Comparison of ENCODE assay signal across 24 cellular contexts in genomic region chr5:178392998-178393397, GRCh38.
DNase-seq lines count a peak whose midpoint lies in the region; ATAC-seq and TF ChIP-seq lines count a peak whose summit lies in the region.
"Had no signal": no experiment of that assay in that cellular context is flagged by ENCODE, and none has a peak within 500 bp of the region (broad histone marks: within the 10 kb centered on the region; RNA-seq: fewer than 3 reads in every experiment).

No MANE protein-coding gene starts in this region.

- H3K27me3 Mint-ChIP-seq in nephron (ENCODE audit: low read depth): peaks cover 15% of the 10 kb centered on the region
- H3K27me3 Mint-ChIP-seq in immature natural killer cell (ENCODE audit: low read depth in 3 of 3): peaks cover 0 to 3% (median 0%) of the 10 kb centered on the region in 3 donors
- H3K27me3 Mint-ChIP-seq: stimulated activated naive CD8-positive, alpha-beta T cell treated with anti-CD3 and anti-CD28 coated beads, Interleukin-15, amount 100 ng/mL, for 72 hours had no signal

- TF ChIP-seq POLR2A in NB4 (IDR thresholded peaks at IDR 0.05; ENCODE audit: extremely low read depth, insufficient read length): no peak

- peaks cover 63% of the 10 kb centered on the region for H3K4me1 Mint-ChIP-seq in nephron
- no peaks in the 10 kb centered on the region for H3K4me1 Mint-ChIP-seq in immature natural killer cell
- H3K4me1 Mint-ChIP-seq: stimulated activated naive CD8-positive, alpha-beta T cell treated with anti-CD3 and anti-CD28 coated beads, Interleukin-15, amount 100 ng/mL, for 72 hours had no signal

- no peak for TF ChIP-seq CTCF in NB4 (IDR thresholded peaks at IDR 0.05; ENCODE audit: low read depth, low read length)
- no peak for TF ChIP-seq CTCF in coronary artery (IDR thresholded peaks at IDR 0.05)
- TF ChIP-seq CTCF in nephron (IDR thresholded peaks at IDR 0.05; ENCODE audit: unreplicated experiment in 3 of 3): no peak

- H3K9me3 Mint-ChIP-seq in nephron (no peaks in the 10 kb centered on the region), immature natural killer cell (no peaks in the 10 kb centered on the region)
- H3K9me3 Mint-ChIP-seq: activated CD4-positive, alpha-beta memory T cell treated with anti-CD3 and anti-CD28 coated beads for 36 hours; neural crest cell; stimulated activated naive CD8-positive, alpha-beta T cell treated with anti-CD3 and anti-CD28 coated beads, Interleukin-15, amount 100 ng/mL, for 72 hours had no signal

- H3K36me3 Mint-ChIP-seq in nephron (ENCODE audit: low read depth): no peaks in the 10 kb centered on the region
- no peaks in the 10 kb centered on the region for H3K36me3 Mint-ChIP-seq in immature natural killer cell
- H3K36me3 Mint-ChIP-seq: activated CD4-positive, alpha-beta memory T cell treated with anti-CD3 and anti-CD28 coated beads for 36 hours had no signal

- H3K4me3 Mint-ChIP-seq in nephron (peak overlapping the region in 1 of 3 experiments; percentile 62), immature natural killer cell (no peak overlapping the region)
- H3K4me3 Mint-ChIP-seq: activated CD4-positive, alpha-beta memory T cell treated with anti-CD3 and anti-CD28 coated beads for 36 hours; stimulated activated naive CD8-positive, alpha-beta T cell treated with anti-CD3 and anti-CD28 coated beads, Interleukin-15, amount 100 ng/mL, for 72 hours had no signal

- ATAC-seq in HG03196 (IDR thresholded peaks at IDR 0.05; ENCODE audit: unreplicated experiment) (no peak), GM21825 (IDR thresholded peaks at IDR 0.05; ENCODE audit: unreplicated experiment) (no peak), GM19397 (IDR thresholded peaks at IDR 0.05; ENCODE audit: unreplicated experiment) (no peak)
- ATAC-seq: stimulated activated naive CD8-positive, alpha-beta T cell treated with anti-CD3 and anti-CD28 coated beads, Interleukin-15, amount 100 ng/mL, for 72 hours had no signal

- no peak overlapping the region for H3K27ac ChIP-seq in coronary artery
- H3K27ac ChIP-seq: SJSA1 had no signal

- H3K27ac Mint-ChIP-seq in nephron (peak overlapping the region in 2 of 3 experiments; percentile 24 to 39), immature natural killer cell (no peak overlapping the region)
- H3K27ac Mint-ChIP-seq: activated CD4-positive, alpha-beta memory T cell treated with anti-CD3 and anti-CD28 coated beads for 36 hours; stimulated activated naive CD8-positive, alpha-beta T cell treated with anti-CD3 and anti-CD28 coated beads, Interleukin-15, amount 100 ng/mL, for 72 hours had no signal

- H3K4me3 ChIP-seq in NB4 (ENCODE audit: low read depth, low read length) (no peak overlapping the region), coronary artery (no peak overlapping the region)
- H3K4me3 ChIP-seq: SJSA1, smooth muscle cell, upper lobe of left lung had no signal

- DNase-seq in GDM1 (lab: John Stamatoyannopoulos, UW) (peak; percentile 18), NB4 (ENCODE audit: low read depth) (peak; percentile 75), coronary artery (ENCODE audit: low spot score) (peak; percentile 57), immature natural killer cell (no peak)
- DNase-seq: activated CD4-positive, alpha-beta memory T cell treated with anti-CD3 and anti-CD28 coated beads for 36 hours; activated CD4-positive, CD25-positive, alpha-beta regulatory T cell; activated naive CD4-positive, alpha-beta T cell treated with anti-CD3 and anti-CD28 coated beads, Interleukin-2, amount 50 U/mL, for 16 hours; anterior cingulate cortex; central memory CD4-positive, alpha-beta T cell; DND-41; effector CD4-positive, alpha-beta T cell; erythroblast; hippocampal formation; NCI-H1417; stimulated activated CD4-positive, alpha-beta T cell treated with anti-CD3 and anti-CD28 coated beads, Interleukin-4, amount 100 ng/mL, for 1 hour; stimulated activated naive CD8-positive, alpha-beta T cell treated with anti-CD3 and anti-CD28 coated beads, Interleukin-15, amount 100 ng/mL, for 72 hours had no signal

Comparison
In these comparisons a context has a peak if more than half of its experiments do, and no peak if none do; other contexts are left out.
1. DNase-seq: peak in GDM1 (single experiment), NB4 (single experiment) and coronary artery (single experiment); none in immature natural killer cell (0 of 3).
2. H3K27ac Mint-ChIP-seq: peak in nephron (2 of 3); none in immature natural killer cell (0 of 6).